1 cellular context compared by ENCODE assay signal in the genomic region with DNA sequence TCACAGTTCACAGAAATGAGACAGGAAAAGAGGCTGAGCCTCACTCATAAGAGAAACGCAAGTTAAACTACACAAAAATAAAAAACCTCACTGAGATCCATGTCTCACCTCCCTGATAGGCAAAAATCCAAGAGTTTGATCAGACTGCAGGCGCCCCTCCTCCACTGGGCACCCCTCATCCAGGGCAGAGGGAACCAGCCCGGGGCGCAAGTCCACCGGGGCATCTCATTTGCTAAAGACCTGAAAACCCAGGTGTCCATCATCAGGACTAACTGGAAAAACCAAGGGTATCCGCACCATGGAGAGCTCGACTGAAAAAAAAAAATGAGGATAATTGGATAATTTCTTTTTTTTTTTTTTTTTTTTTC.
TF ChIP-seq lines count a peak whose summit lies in the region.

No MANE protein-coding gene starts in this region.

TF ChIP-seq in HEK293T, 16 proteins besides CTCF, POLR2A, EP300 and RAD21 (continued from another document):
- TF ChIP-seq, protein P1, sequence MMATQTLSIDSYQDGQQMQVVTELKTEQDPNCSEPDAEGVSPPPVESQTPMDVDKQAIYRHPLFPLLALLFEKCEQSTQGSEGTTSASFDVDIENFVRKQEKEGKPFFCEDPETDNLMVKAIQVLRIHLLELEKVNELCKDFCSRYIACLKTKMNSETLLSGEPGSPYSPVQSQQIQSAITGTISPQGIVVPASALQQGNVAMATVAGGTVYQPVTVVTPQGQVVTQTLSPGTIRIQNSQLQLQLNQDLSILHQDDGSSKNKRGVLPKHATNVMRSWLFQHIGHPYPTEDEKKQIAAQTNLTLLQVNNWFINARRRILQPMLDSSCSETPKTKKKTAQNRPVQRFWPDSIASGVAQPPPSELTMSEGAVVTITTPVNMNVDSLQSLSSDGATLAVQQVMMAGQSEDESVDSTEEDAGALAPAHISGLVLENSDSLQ (IDR thresholded peaks at IDR 0.05) = no peak
- no peak for TF ChIP-seq SUZ12 (IDR thresholded peaks at IDR 0.05)
- no peak for TF ChIP-seq LEF1 (IDR thresholded peaks at IDR 0.05; ENCODE audit: borderline replicate concordance)
- TF ChIP-seq FOXK2 (IDR thresholded peaks at IDR 0.05) = no peak
- no peak for TF ChIP-seq HDGF (IDR thresholded peaks at IDR 0.05; ENCODE audit: borderline replicate concordance)
- TF ChIP-seq FOXM1 (IDR thresholded peaks at IDR 0.05; ENCODE audit: borderline replicate concordance) = no peak
- no peak for TF ChIP-seq FOXA1 (IDR thresholded peaks at IDR 0.05)
- TF ChIP-seq L3MBTL2 (conservative IDR thresholded peaks at IDR 0.05) = no peak
- TF ChIP-seq ZNF384 (IDR thresholded peaks at IDR 0.05) = no peak
